In genomic region chr11:118917488-118918127, GRCh38 we compare ENCODE assay signal across 8 cellular contexts. TPM values are rescaled to one million over a fixed set of nuclear protein-coding genes. Genes with fewer than 3 reads are reported as not detected.
DNase-seq lines count a peak whose midpoint lies in the region; ATAC-seq and TF ChIP-seq lines count a peak whose summit lies in the region.

No MANE protein-coding gene starts in this region.

- H3K36me3 ChIP-seq in HUES6 (ENCODE audit: control insufficient read depth, insufficient read depth, low read length), result no peaks in the 10 kb centered on the region

- peaks cover 94% of the 10 kb centered on the region for H3K4me1 ChIP-seq in HUES6 (ENCODE audit: control insufficient read depth, insufficient read depth, low read length)

- CTCF ChIA-PET in HEK293T (lab: Yijun Ruan, JAX), result interaction anchor here (0.6 kb wide), 1 partner anchor 98 kb away, joined by 3 read pairs; no protein-coding TSS in a partner anchor

- H3K4me3 ChIP-seq in HUES6 (ENCODE audit: low read depth, low read length) (peak overlapping the region; percentile 51), fibroblast of mammary gland (ENCODE audit: control insufficient read depth, low read depth, low read length) (peak overlapping the region; percentile 33)

- no peaks in the 10 kb centered on the region for H3K9me3 ChIP-seq in HUES6 (ENCODE audit: control insufficient read depth, insufficient read depth, low read depth, low read length)

- TF ChIP-seq CTCF in fibroblast of mammary gland (conservative IDR thresholded peaks at IDR 0.05; ENCODE audit: control insufficient read depth, insufficient read depth, low read depth, low read length), result no peak
- no peak for TF ChIP-seq CTCF in omental fat pad (IDR thresholded peaks at IDR 0.05)

- H3K27ac ChIP-seq in HUES6 (ENCODE audit: low read depth, low read length), result peak overlapping the region; percentile 73

- H3K4me1 Mint-ChIP-seq in activated T-cell treated with anti-CD3 and anti-CD28 coated beads, Interleukin-2, amount 50 U/mL, for 4 hours (ENCODE audit: low read depth), result peaks cover 86% of the 10 kb centered on the region

- no peaks in the 10 kb centered on the region for H3K9me3 Mint-ChIP-seq in activated T-cell treated with anti-CD3 and anti-CD28 coated beads, Interleukin-2, amount 50 U/mL, for 4 hours

- peak overlapping the region; percentile 83 for H3K9ac ChIP-seq in HUES6 (ENCODE audit: low read length)

- DNase-seq in AML-193 (lab: John Stamatoyannopoulos, UW) (peak; percentile 65 to 77), fibroblast of mammary gland (ENCODE audit: low read depth) (peak; percentile 96), omental fat pad (ENCODE audit: low spot score) (no peak), NCI-H1092 treated with DMSO at 0.1 percent for 48 hours (lab: John Stamatoyannopoulos, UW) (no peak), NCI-H187 (lab: John Stamatoyannopoulos, UW) (no peak), HEK293T (ENCODE audit: extremely low spot score) (no peak)
- peak; percentile 44 for DNase-seq in activated T-cell treated with anti-CD3 and anti-CD28 coated beads, Interleukin-2, amount 50 U/mL, for 4 hours

- ATAC-seq in activated T-cell treated with anti-CD3 and anti-CD28 coated beads, Interleukin-2, amount 50 U/mL, for 4 hours, result peak; percentile 42 to 49
- ATAC-seq in omental fat pad (ENCODE audit: low FRiP score), result peak; percentile 42

- H3K27me3 ChIP-seq in HUES6 (ENCODE audit: control insufficient read depth, insufficient read depth, low read length), result no peaks in the 10 kb centered on the region; the same call in 1 of the 2 replicates

- POLR2A ChIA-PET in HEK293T (lab: Yijun Ruan, JAX), result no interaction called here

- no peaks in the 10 kb centered on the region for H3K36me3 Mint-ChIP-seq in activated T-cell treated with anti-CD3 and anti-CD28 coated beads, Interleukin-2, amount 50 U/mL, for 4 hours (ENCODE audit: insufficient read depth)

- peak overlapping the region; percentile 83 for H3K4me3 Mint-ChIP-seq in activated T-cell treated with anti-CD3 and anti-CD28 coated beads, Interleukin-2, amount 50 U/mL, for 4 hours

- H3K27me3 Mint-ChIP-seq in activated T-cell treated with anti-CD3 and anti-CD28 coated beads, Interleukin-2, amount 50 U/mL, for 4 hours (ENCODE audit: low read depth), result no peaks in the 10 kb centered on the region

TF ChIP-seq in HEK293T, 16 proteins besides CTCF, POLR2A, EP300 and RAD21:
- TF ChIP-seq SP1 (IDR thresholded peaks at IDR 0.05) (no peak), ELF4 (IDR thresholded peaks at IDR 0.05) (no peak), ARNT (IDR thresholded peaks at IDR 0.05) (no peak), LEF1 (IDR thresholded peaks at IDR 0.05; ENCODE audit: borderline replicate concordance) (no peak), SUZ12 (IDR thresholded peaks at IDR 0.05) (no peak), TARDBP (IDR thresholded peaks at IDR 0.05) (no peak), FOXK2 (IDR thresholded peaks at IDR 0.05) (no peak), PKNOX1 (IDR thresholded peaks at IDR 0.05) (no peak), L3MBTL2 (conservative IDR thresholded peaks at IDR 0.05) (no peak), BHLHE40 (IDR thresholded peaks at IDR 0.05; ENCODE audit: borderline replicate concordance) (no peak), HDGF (IDR thresholded peaks at IDR 0.05; ENCODE audit: borderline replicate concordance) (no peak), FOXA1 (IDR thresholded peaks at IDR 0.05) (no peak)

RNA-seq across cellular contexts. Expression of gene BCL9L, which starts 8.1 kb away (rescaled TPM):
- 10 to 100 TPM; 26.1 to 31.2 (median 26.9) TPM for total RNA-seq in activated T-cell treated with anti-CD3 and anti-CD28 coated beads, Interleukin-2, amount 50 U/mL, for 4 hours
- 10 to 100 TPM; 13.5 to 24.0 (median 17.3) TPM for total RNA-seq in omental fat pad

RNA-seq across cellular contexts. Expression of gene CXCR5, which starts 33.9 kb away (rescaled TPM):
- total RNA-seq in activated T-cell treated with anti-CD3 and anti-CD28 coated beads, Interleukin-2, amount 50 U/mL, for 4 hours, result 10 to 100 TPM; 17.6 to 30.8 (median 23.7) TPM
- total RNA-seq in omental fat pad, result under 1 TPM in 2 of 4 donors, not detected in 2; 0.09 to 0.12 TPM

RNA-seq across cellular contexts. Expression of gene UPK2, which starts 38.5 kb away (rescaled TPM):
- total RNA-seq in activated T-cell treated with anti-CD3 and anti-CD28 coated beads, Interleukin-2, amount 50 U/mL, for 4 hours, result not detected
- total RNA-seq in omental fat pad, result not detected

RNA-seq across cellular contexts. Expression of gene FOXR1, which starts 54.0 kb away (rescaled TPM):
- not detected for total RNA-seq in activated T-cell treated with anti-CD3 and anti-CD28 coated beads, Interleukin-2, amount 50 U/mL, for 4 hours
- not detected for total RNA-seq in omental fat pad

Comparison
In these comparisons a context has a peak if more than half of its experiments do, and no peak if none do; other contexts are left out.
1. DNase-seq: peak in AML-193 (2 of 2), activated T-cell treated with anti-CD3 and anti-CD28 coated beads, Interleukin-2, amount 50 U/mL, for 4 hours (single experiment) and fibroblast of mammary gland (single experiment); none in omental fat pad (single experiment), NCI-H1092 treated with DMSO at 0.1 percent for 48 hours (single experiment), NCI-H187 (0 of 2) and HEK293T (single experiment).
2. RNA of gene CXCR5, which starts 33.9 kb away (total RNA-seq): 17.6 to 30.8 TPM in activated T-cell treated with anti-CD3 and anti-CD28 coated beads, Interleukin-2, amount 50 U/mL, for 4 hours; 0.09 to 0.12 TPM in omental fat pad; every median in the first group is over 10 times any median in the second.